In genomic region chr9:129198737-129199435, GRCh38 we compare ENCODE assay signal across 14 cellular contexts. TPM values are rescaled to one million over a fixed set of nuclear protein-coding genes. Genes with fewer than 3 reads are reported as not detected.
A peak's percentile ranks its signal among the peaks of the same experiment; 100 is the strongest.
DNase-seq lines count a peak whose midpoint lies in the region; ATAC-seq and TF ChIP-seq lines count a peak whose summit lies in the region.
"Had no signal": no experiment of that assay in that cellular context is flagged by ENCODE, and none has a peak within 500 bp of the region (broad histone marks: within the 10 kb centered on the region; RNA-seq: fewer than 3 reads in every experiment).

No MANE protein-coding gene starts in this region.

- no peak overlapping the region for H2BK20ac ChIP-seq in IMR-90 (ENCODE audit: low read depth, low read length)

- no TSS peak for BruUV-seq in IMR-90 (replicated peaks; lab: Mats Ljungman, UMichigan)

- CTCF ChIA-PET in IMR-90 (lab: Yijun Ruan, JAX): no interaction called here
- CTCF ChIA-PET in activated CD4-positive, alpha-beta T cell treated with anti-CD3 and anti-CD28 coated beads for 36 hours (lab: Charles Lee): interaction anchor here (0.6 to 0.7 kb wide), 3 partner anchors 155 to 725 kb away, joined by 3 to 4 read pairs (median 3); no protein-coding TSS in a partner anchor

- H3K79me2 ChIP-seq in smooth muscle cell (ENCODE audit: low read depth): no peaks in the 10 kb centered on the region

- TF ChIP-seq RAD21 in IMR-90 (IDR thresholded peaks at IDR 0.05; ENCODE audit: low read length): no peak

- in situ Hi-C loops in IMR-90 (cut with MboI; ENCODE audit: low sequenced_read_pairs): no loop called here

- no peak overlapping the region for H2BK5ac ChIP-seq in IMR-90 (ENCODE audit: low read depth, low read length, poor library complexity, severe bottlenecking)

- H3K9me1 ChIP-seq in IMR-90 (ENCODE audit: insufficient read depth, low read length): no peaks in the 10 kb centered on the region

- peaks cover 5% of the 10 kb centered on the region for H3K27me3 ChIP-seq in IMR-90 (ENCODE audit: control insufficient read depth, insufficient read depth, low read length)
- no peaks in the 10 kb centered on the region for H3K27me3 ChIP-seq in smooth muscle cell (ENCODE audit: low read depth)

- 0 out of 2 replicates have a peak overlapping the region, but pooled peaks have one; percentile 7 for H3K23ac ChIP-seq in IMR-90 (ENCODE audit: low read depth, low read length)

- dilution Hi-C loops in IMR-90 (cut with HindIII; ENCODE audit: low sequenced_read_pairs, unreplicated experiment): no loop called here

- no peaks in the 10 kb centered on the region for H3K9me3 Mint-ChIP-seq in chondrocyte (ENCODE audit: low read depth)
- no peaks in the 10 kb centered on the region for H3K9me3 Mint-ChIP-seq in activated CD4-positive, alpha-beta T cell treated with anti-CD3 and anti-CD28 coated beads for 36 hours (ENCODE audit: low read depth)

- H3K9ac ChIP-seq in IMR-90 (ENCODE audit: low read depth, low read length) (no peak overlapping the region), smooth muscle cell (ENCODE audit: low read depth) (peak overlapping the region; percentile 47)

- H2BK120ac ChIP-seq in IMR-90 (ENCODE audit: low read depth, low read length): no peak overlapping the region

- peaks cover 0 to 3% of the 10 kb centered on the region in 2 experiments; a peak in 1 of 4 replicates for H3K79me1 ChIP-seq in IMR-90 (ENCODE audit: low read depth in 1 of 2, low read length in 2 of 2)

- H4K91ac ChIP-seq in IMR-90 (ENCODE audit: insufficient read depth, low read depth, low read length): no peak overlapping the region

- peak overlapping the region; percentile 97 for H3K27ac Mint-ChIP-seq in chondrocyte (ENCODE audit: unreplicated experiment)
- no peak overlapping the region for H3K27ac Mint-ChIP-seq in activated CD4-positive, alpha-beta T cell treated with anti-CD3 and anti-CD28 coated beads for 36 hours
- H3K27ac Mint-ChIP-seq: stimulated activated naive B cell treated with anti-CD40 and anti-IgM and Interleukin-4, amounts not matched to agents 10 μg/mL and 1 μg/mL and 100 μg/mL, for 72 hours had no signal

- no peak for DNase-seq in IMR-90
- no peak for DNase-seq in chondrocyte (ENCODE audit: low spot score)
- no peak for DNase-seq in smooth muscle cell (lab: John Stamatoyannopoulos, UW; ENCODE audit: unreplicated experiment)
- DNase-seq in stimulated activated CD4-positive, alpha-beta T cell treated with anti-CD3 and anti-CD28 coated beads, Interleukin-4, amount 100 ng/mL, for 1 hour: no peak
- no peak for DNase-seq in SIG-M5 treated with dmso at 0.1 percent for 504 hours (lab: John Stamatoyannopoulos, UW; ENCODE audit: unreplicated experiment)
- DNase-seq in activated CD4-positive, alpha-beta T cell treated with anti-CD3 and anti-CD28 coated beads for 36 hours: no peak
- DNase-seq in stimulated activated CD4-positive, alpha-beta T cell treated with anti-CD3 and anti-CD28 coated beads, Interleukin-1b, Interleukin-23, amount 100 ng/mL, for 48 hours: no peak
- DNase-seq: activated T-cell treated with anti-CD3 and anti-CD28 coated beads, Interleukin-2, amount 50 U/mL, for 48 hours; GOT3; stimulated activated CD4-positive, alpha-beta T cell treated with anti-CD3 and anti-CD28 coated beads, Interleukin-4, amount 100 ng/mL, for 24 hours; stimulated activated naive B cell treated with anti-CD40 and anti-IgM and Interleukin-4, amounts not matched to agents 10 μg/mL and 1 μg/mL and 100 μg/mL, for 72 hours had no signal

- H4K5ac ChIP-seq in IMR-90 (ENCODE audit: low read depth, low read length): no peak overlapping the region

- H3K27ac ChIP-seq in IMR-90 (ENCODE audit: insufficient read depth, low read length) (no peak overlapping the region), mesodermal cell (ENCODE audit: low read depth, low read length, severe bottlenecking) (peak overlapping the region; percentile 86), smooth muscle cell (ENCODE audit: low read depth) (peak overlapping the region; percentile 76)
- H3K27ac ChIP-seq: HL-60 had no signal

- intact Hi-C loops in IMR-90 (cut with micrococcal nuclease): no loop called here
- intact Hi-C loops in activated CD4-positive, alpha-beta T cell treated with anti-CD3 and anti-CD28 coated beads for 36 hours (cut with DNase I, micrococcal nuclease): no loop called here

- H3K4me3 ChIP-seq in IMR-90 (ENCODE audit: insufficient read depth, low read depth, low read length): no peak overlapping the region
- no peak overlapping the region for H3K4me3 ChIP-seq in mesodermal cell (ENCODE audit: extremely low read depth, insufficient read depth, low read length, poor library complexity, severe bottlenecking)
- H3K4me3 ChIP-seq in smooth muscle cell: no peak overlapping the region

- H3K36me3 ChIP-seq in IMR-90 (ENCODE audit: control insufficient read depth, insufficient read depth, low read length) (no peaks in the 10 kb centered on the region), mesodermal cell (ENCODE audit: control insufficient read depth, insufficient read depth, low read length) (no peaks in the 10 kb centered on the region), smooth muscle cell (ENCODE audit: low read depth) (no peaks in the 10 kb centered on the region)

- H2BK15ac ChIP-seq in IMR-90 (ENCODE audit: low read depth, low read length): no peak overlapping the region

- H3K56ac ChIP-seq in IMR-90 (ENCODE audit: extremely low read depth, insufficient read depth, low read length): no peak overlapping the region

- no peak for ATAC-seq in IMR-90 (ENCODE audit: low read depth)
- ATAC-seq in activated CD4-positive, alpha-beta T cell treated with anti-CD3 and anti-CD28 coated beads for 36 hours: no peak
- ATAC-seq: activated CD4-positive, CD25-positive, alpha-beta regulatory T cell treated with anti-CD3 and anti-CD28 coated beads, Interleukin-2, amount 50 U/mL, for 24 hours; stimulated activated naive B cell treated with anti-CD40 and anti-IgM and Interleukin-4, amounts not matched to agents 10 μg/mL and 1 μg/mL and 100 μg/mL, for 72 hours had no signal

- no peaks in the 10 kb centered on the region for H3K36me3 Mint-ChIP-seq in chondrocyte (ENCODE audit: low read depth)
- H3K36me3 Mint-ChIP-seq in activated CD4-positive, alpha-beta T cell treated with anti-CD3 and anti-CD28 coated beads for 36 hours (ENCODE audit: low read depth): no peaks in the 10 kb centered on the region
- H3K36me3 Mint-ChIP-seq: stimulated activated naive B cell treated with anti-CD40 and anti-IgM and Interleukin-4, amounts not matched to agents 10 μg/mL and 1 μg/mL and 100 μg/mL, for 72 hours had no signal

- H4K20me1 ChIP-seq in IMR-90 (ENCODE audit: insufficient read depth, low read length): no peaks in the 10 kb centered on the region
- no peaks in the 10 kb centered on the region for H4K20me1 ChIP-seq in smooth muscle cell (ENCODE audit: low read depth)

- TF ChIP-seq CTCF in IMR-90 (conservative IDR thresholded peaks at IDR 0.05; ENCODE audit: low read depth, low read length): no peak
- TF ChIP-seq CTCF in chondrocyte (IDR thresholded peaks at IDR 0.05): no peak
- no peak for TF ChIP-seq CTCF in smooth muscle cell (IDR thresholded peaks at IDR 0.05; ENCODE audit: borderline replicate concordance, insufficient read depth, poor library complexity, severe bottlenecking)

- peaks cover 8% of the 10 kb centered on the region for H3F3A ChIP-seq in smooth muscle cell (ENCODE audit: low read depth)

- no peak overlapping the region for H3K18ac ChIP-seq in IMR-90 (ENCODE audit: low read depth, low read length)

- H3K4me1 ChIP-seq in IMR-90 (ENCODE audit: control insufficient read depth, insufficient read depth, low read length) (peaks cover 4% of the 10 kb centered on the region; the same call in 1 of the 2 replicates), mesodermal cell (ENCODE audit: control insufficient read depth, insufficient read depth, low read length, poor library complexity, severe bottlenecking) (peaks cover 14% of the 10 kb centered on the region), smooth muscle cell (ENCODE audit: low read depth) (peaks cover 6% of the 10 kb centered on the region)

- H3K4ac ChIP-seq in IMR-90 (ENCODE audit: low read depth, low read length): no peak overlapping the region

- no peaks in the 10 kb centered on the region for H3K27me3 Mint-ChIP-seq in chondrocyte (ENCODE audit: low read depth)
- H3K27me3 Mint-ChIP-seq in activated CD4-positive, alpha-beta T cell treated with anti-CD3 and anti-CD28 coated beads for 36 hours: peaks cover 7% of the 10 kb centered on the region

- no peak overlapping the region for H3K4me2 ChIP-seq in IMR-90 (ENCODE audit: low read depth, low read length)
- peak overlapping the region; percentile 68 for H3K4me2 ChIP-seq in smooth muscle cell

- peak overlapping the region; percentile 50 for H3K4me3 Mint-ChIP-seq in chondrocyte (ENCODE audit: unreplicated experiment)
- no peak overlapping the region for H3K4me3 Mint-ChIP-seq in activated CD4-positive, alpha-beta T cell treated with anti-CD3 and anti-CD28 coated beads for 36 hours
- H3K4me3 Mint-ChIP-seq: stimulated activated naive B cell treated with anti-CD40 and anti-IgM and Interleukin-4, amounts not matched to agents 10 μg/mL and 1 μg/mL and 100 μg/mL, for 72 hours had no signal

- no peak for TF ChIP-seq POLR2A in IMR-90 (IDR thresholded peaks at IDR 0.05; ENCODE audit: low read depth, low read length)

- POLR2A ChIA-PET in IMR-90 (lab: Charles Lee; ENCODE audit: unreplicated experiment): no interaction called here
- POLR2A ChIA-PET in activated CD4-positive, alpha-beta T cell treated with anti-CD3 and anti-CD28 coated beads for 36 hours (lab: Charles Lee): no interaction called here

- H2AFZ ChIP-seq in IMR-90 (replicated peaks; ENCODE audit: low read length, poor library complexity) (peak overlapping the region; percentile 84), smooth muscle cell (ENCODE audit: low read depth) (peak overlapping the region; percentile 34)

- WGBS in IMR-90 (ENCODE audit: extremely low coverage in 2 of 2, insufficient read length in 1 of 2), 2 experiments: 95% methylated on average over 4 of the region's 19 CpGs; no CpG with 5 or more reads in 1 of the 2 experiments
- 61 to 65% methylated on average over 9 to 14 of the region's 19 CpGs for WGBS in mesodermal cell (ENCODE audit: insufficient coverage in 2 of 2), 2 experiments
- 57% methylated on average over 19 of the region's 19 CpGs for whole genome bisulfite sequencing in smooth muscle cell (ENCODE audit: low lambda C conversion rate)

- H2AK9ac ChIP-seq in IMR-90 (replicated peaks; ENCODE audit: low read depth, low read length, poor library complexity): peak overlapping the region; percentile 83

- no peak overlapping the region; a peak in 1 of 4 replicates for H4K8ac ChIP-seq in IMR-90 (ENCODE audit: low read depth in 2 of 2, low read length in 2 of 2)

- H3K14ac ChIP-seq in IMR-90 (replicated peaks; ENCODE audit: low read depth, low read length): no peak overlapping the region

- H3K9me3 ChIP-seq in IMR-90 (ENCODE audit: control insufficient read depth, insufficient read depth, low read length): no peaks in the 10 kb centered on the region; the same call in 1 of the 2 replicates
- peaks cover 9% of the 10 kb centered on the region for H3K9me3 ChIP-seq in mesodermal cell (ENCODE audit: control insufficient read depth, low read length)
- no peaks in the 10 kb centered on the region for H3K9me3 ChIP-seq in smooth muscle cell (replicated peaks; ENCODE audit: low read depth)

- H2AK5ac ChIP-seq in IMR-90 (ENCODE audit: low read depth, low read length): peak overlapping the region; percentile 3; the same call in 1 of the 2 replicates

- peaks cover 21% of the 10 kb centered on the region for H3K4me1 Mint-ChIP-seq in chondrocyte (ENCODE audit: low read depth)
- H3K4me1 Mint-ChIP-seq in activated CD4-positive, alpha-beta T cell treated with anti-CD3 and anti-CD28 coated beads for 36 hours: peaks cover 3% of the 10 kb centered on the region

RNA-seq across cellular contexts. Expression of gene IER5L, which starts 20.8 kb away (rescaled TPM):
- total RNA-seq in IMR-90 (2012; rRNA removed) (12.5 and 14.4 TPM in 2 replicates), chondrocyte (37.2 to 56.5 TPM (median 38.6 TPM) in 3 replicates), smooth muscle cell (23.0 and 28.3 TPM in 2 replicates)
- polyA plus RNA-seq in IMR-90 (2012; rRNA removed) (13.4 and 21.0 TPM in 2 replicates), smooth muscle cell (31.7 and 38.6 TPM in 2 replicates)
- 12.4 and 35.8 TPM in 2 replicates for polyA plus RNA-seq in IMR-90 (2012; cell fraction: cytosol; rRNA removed)
- polyA plus RNA-seq in IMR-90 (2012; cell fraction: nucleus; rRNA removed; ENCODE audit: low replicate concordance): 13.1 and 28.4 TPM in 2 replicates
- polyA plus RNA-seq in mesodermal cell (2013, experiment 1 of 2): 75.6 TPM
- polyA plus RNA-seq in mesodermal cell (2013, experiment 2 of 2): 55.6 TPM
- 1 to 10 TPM; 2.6 to 2.8 TPM for total RNA-seq in activated CD4-positive, alpha-beta T cell treated with anti-CD3 and anti-CD28 coated beads for 36 hours
